ENCODE assay signal across 23 cellular contexts in the genomic region with DNA sequence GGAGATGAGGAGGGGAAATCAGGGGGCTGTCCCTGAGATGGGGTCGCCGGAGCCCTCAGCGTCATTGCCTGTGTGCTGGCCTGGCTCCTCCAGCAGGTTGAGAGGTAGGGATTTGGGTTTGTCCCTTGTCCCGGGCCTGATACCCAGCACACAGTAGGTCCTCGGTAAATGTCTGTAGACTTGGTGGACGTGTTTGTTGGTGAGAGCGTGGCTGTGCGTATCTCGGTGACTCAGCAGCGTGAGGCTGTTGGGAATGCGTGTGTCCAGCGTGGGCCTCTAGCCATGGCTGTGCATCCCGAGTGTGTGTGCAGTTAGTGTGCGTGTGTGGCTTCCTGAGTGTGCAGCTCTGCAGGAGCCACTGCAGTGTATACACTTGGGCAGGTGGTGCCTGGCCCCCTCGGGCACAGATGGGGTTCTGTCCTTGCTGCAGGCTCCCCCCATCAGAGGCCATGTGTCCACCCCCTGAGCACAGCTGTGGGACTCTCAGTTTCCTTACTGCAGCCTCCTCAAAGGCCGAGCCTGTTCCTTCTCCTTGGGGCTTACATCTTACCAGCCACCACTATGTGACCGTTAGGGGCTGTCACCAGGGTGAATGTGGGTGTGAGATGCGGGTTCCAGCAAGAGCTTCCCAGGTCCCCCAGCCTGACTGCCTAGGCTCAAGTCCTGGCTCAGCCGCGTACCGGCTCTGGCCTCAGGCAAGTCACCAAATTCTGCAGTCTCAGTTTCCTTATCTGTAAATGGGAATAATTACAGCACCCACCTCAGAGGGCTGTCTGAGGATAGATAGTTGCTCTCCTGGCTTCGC. TPM values are rescaled to one million over a fixed set of nuclear protein-coding genes. Genes with fewer than 3 reads are reported as not detected.
DNase-seq lines count a peak whose midpoint lies in the region; ATAC-seq and TF ChIP-seq lines count a peak whose summit lies in the region.
"Had no signal": no experiment of that assay in that cellular context is flagged by ENCODE, and none has a peak within 500 bp of the region (broad histone marks: within the 10 kb centered on the region; RNA-seq: fewer than 3 reads in every experiment).

No MANE protein-coding gene starts in this region.

- H3K4me1 ChIP-seq in BLaER1 (peaks cover 12% of the 10 kb centered on the region; the same call in 1 of the 2 replicates), HEK293 (ENCODE audit: control insufficient read depth, insufficient read depth, low read length) (no peaks in the 10 kb centered on the region), lower lobe of right lung (no peaks in the 10 kb centered on the region), upper lobe of left lung (peaks cover 0 to 3% (median under 1%) of the 10 kb centered on the region in 4 donors)
- H3K4me1 ChIP-seq: A549 had no signal

- no peak for TF ChIP-seq POLR2A in upper lobe of left lung (IDR thresholded peaks at IDR 0.05)

- DNase-seq in caudate nucleus (lab: John Stamatoyannopoulos, UW) (no peak), lower lobe of right lung (peak; percentile 40), upper lobe of left lung (no peak), HuH-7.5 (ENCODE audit: low spot score) (no peak)
- DNase-seq: AML-193, C1 segment of cervical spinal cord, Calu3, NCI-H1048, NCI-H1417, NCI-H1694, NCI-H2029 treated with DMSO at 0.1 percent for 48 hours, NCI-H2227 treated with DMSO at 0.1 percent for 48 hours, NCI-H526 treated with DMSO at 0.1 percent for 48 hours, Peyer's patch had no signal

- ATAC-seq in lower lobe of right lung (no peak), HG02623 (IDR thresholded peaks at IDR 0.05; ENCODE audit: unreplicated experiment) (no peak), upper lobe of left lung (ENCODE audit: low FRiP score in 2 of 2) (no peak), esophagus mucosa (no peak)
- ATAC-seq: SK-N-SH treated with all-trans-retinoic acid at 6 μM for 48 hours had no signal

- TF ChIP-seq EP300 in upper lobe of left lung (IDR thresholded peaks at IDR 0.05), result no peak

- H3K36me3 ChIP-seq in BLaER1 (no peaks in the 10 kb centered on the region), HEK293 (ENCODE audit: control insufficient read depth in 2 of 2, insufficient read depth in 1 of 2, low read length in 2 of 2) (no peaks in the 10 kb centered on the region), lower lobe of right lung (no peaks in the 10 kb centered on the region), upper lobe of left lung (no peaks in the 10 kb centered on the region)
- H3K36me3 ChIP-seq: Peyer's patch had no signal

- CTCF ChIA-PET in HEK293 (lab: Yijun Ruan, JAX), result no interaction called here

- peaks cover 15% of the 10 kb centered on the region for H3K27me3 ChIP-seq in BLaER1
- H3K27me3 ChIP-seq in lower lobe of right lung (ENCODE audit: low read depth), result peaks cover 13% of the 10 kb centered on the region
- peaks cover 0 to 16% (median 10%) of the 10 kb centered on the region in 4 donors for H3K27me3 ChIP-seq in upper lobe of left lung

- H3K9ac ChIP-seq in BLaER1, result no peak overlapping the region
- H3K9ac ChIP-seq: KMS-11 had no signal

- peaks cover 15% of the 10 kb centered on the region for H3K9me3 ChIP-seq in BLaER1
- no peaks in the 10 kb centered on the region for H3K9me3 ChIP-seq in HEK293 (ENCODE audit: control insufficient read depth, insufficient read depth, low read depth, low read length)
- H3K9me3 ChIP-seq in lower lobe of right lung, result no peaks in the 10 kb centered on the region
- H3K9me3 ChIP-seq in upper lobe of left lung, result peaks cover 0 to 9% (median 0%) of the 10 kb centered on the region in 4 donors
- H3K9me3 ChIP-seq: Peyer's patch had no signal

- H3K27ac ChIP-seq in BLaER1 (no peak overlapping the region), HEK293 (ENCODE audit: extremely low read depth, low read depth, low read length) (no peak overlapping the region), caudate nucleus (ENCODE audit: low read depth, low read length) (peak overlapping the region; percentile 89), lower lobe of right lung (no peak overlapping the region), upper lobe of left lung (no peak overlapping the region)
- H3K27ac ChIP-seq: A549, KMS-11, Peyer's patch had no signal

- H3K4me3 ChIP-seq in BLaER1, result no peak overlapping the region
- H3K4me3 ChIP-seq in HEK293 (ENCODE audit: low read depth, low read length), result no peak overlapping the region
- no peak overlapping the region for H3K4me3 ChIP-seq in lower lobe of right lung
- no peak overlapping the region for H3K4me3 ChIP-seq in upper lobe of left lung
- H3K4me3 ChIP-seq: A549, Peyer's patch had no signal

- peak overlapping the region; percentile 28; the same call in 1 of the 2 replicates for H3K4me2 ChIP-seq in BLaER1
- H3K4me2 ChIP-seq: A549, KMS-11 had no signal

- intact Hi-C loops in lower lobe of right lung (cut with DNase I), result no loop called here

- POLR2A ChIA-PET in HEK293 (lab: Yijun Ruan, JAX), result no interaction called here

- no peak for TF ChIP-seq CTCF in HEK293 (tag by site-specific recombination; IDR thresholded peaks at IDR 0.05)
- TF ChIP-seq CTCF in lower lobe of right lung (IDR thresholded peaks at IDR 0.05), result no peak
- no peak for TF ChIP-seq CTCF in upper lobe of left lung (IDR thresholded peaks at IDR 0.05)

- H4K20me1 ChIP-seq in BLaER1, result no peaks in the 10 kb centered on the region

- WGBS in upper lobe of left lung, 2 donors, result 82 to 83% methylated on average over 10 to 22 of the region's 22 CpGs

TF ChIP-seq in HEK293, 187 proteins besides CTCF, POLR2A, EP300 and RAD21:
- TF ChIP-seq ZSCAN4 (tag by site-specific recombination; IDR thresholded peaks at IDR 0.05) (0 out of 2 replicates have a peak, but pooled peaks have one; percentile 17), YY2 (tag by site-specific recombination; IDR thresholded peaks at IDR 0.05) (no peak)

RNA-seq across cellular contexts. Expression of gene NECAB2, which starts 5.7 kb away (rescaled TPM):
- total RNA-seq in lower lobe of right lung (0.44 TPM), upper lobe of left lung (1 to 10 TPM in 1 of 6 donors, under 1 TPM in 2, not detected in 3; 0.40 to 1.2 (median 0.44) TPM), esophagus mucosa (not detected)
- total RNA-seq: CD8-positive, alpha-beta memory T cell; HT1080 had no signal

RNA-seq across cellular contexts. Expression of gene OSGIN1, which starts 20.7 kb away (rescaled TPM):
- total RNA-seq in lower lobe of right lung (9.8 TPM), upper lobe of left lung (10 to 100 TPM in 5 of 6 donors, 1 to 10 TPM in 1; 7.3 to 34.2 (median 16.3) TPM), esophagus mucosa (5.6 TPM)
